ENCODE assay signal across 1 cellular context in genomic region chr7:81638216-81638615, GRCh38.
TF ChIP-seq lines count a peak whose summit lies in the region.

No MANE protein-coding gene starts in this region.

TF ChIP-seq in SK-N-SH treated with all-trans-retinoic acid at 6 μM for 48 hours, 23 proteins besides CTCF, POLR2A, EP300 and RAD21 (continued from another document):
- peak; percentile 91 for TF ChIP-seq PATZ1 (CRISPR knock-in tag; IDR thresholded peaks at IDR 0.05; ENCODE audit: borderline replicate concordance)
